ENCODE assay signal across 1 cellular context in genomic region chr20:2602746-2603145, GRCh38.
TF ChIP-seq lines count a peak whose summit lies in the region.

No MANE protein-coding gene starts in this region.

TF ChIP-seq in HCT116, 20 proteins besides CTCF, POLR2A, EP300 and RAD21 (continued from another document):
- TF ChIP-seq CBX3 (IDR thresholded peaks at IDR 0.05; ENCODE audit: low read depth) (no peak), ATF3 (IDR thresholded peaks at IDR 0.05) (no peak), SRF (IDR thresholded peaks at IDR 0.05; ENCODE audit: low read depth) (no peak)
